In the genomic region with DNA sequence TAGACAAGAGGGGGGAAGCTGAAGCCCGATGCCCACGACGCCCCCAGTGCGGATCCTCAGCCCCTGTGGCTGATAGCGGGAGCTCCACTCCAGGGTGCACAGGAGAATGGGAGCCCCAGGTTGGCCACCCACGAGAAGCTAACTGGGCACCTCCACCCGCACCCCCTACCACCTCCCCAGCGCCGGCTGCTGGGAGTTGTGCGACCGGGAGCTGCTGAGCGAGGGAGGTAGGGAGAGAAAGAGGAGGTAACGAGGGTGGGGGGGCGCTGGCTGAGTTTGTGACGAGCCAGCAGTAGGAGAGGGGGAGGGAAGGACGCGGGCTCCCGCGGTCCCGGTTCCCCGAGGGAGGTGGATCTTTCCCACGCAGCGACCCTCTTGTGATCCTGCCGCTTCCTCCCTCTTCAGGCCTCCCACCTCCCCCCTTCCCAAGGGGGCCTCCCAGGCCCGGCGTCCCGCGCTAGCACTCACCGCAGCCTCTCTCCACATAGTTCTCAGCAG, we compare ENCODE assay signal across 8 cellular contexts. TPM values are rescaled to one million over a fixed set of nuclear protein-coding genes. Genes with fewer than 3 reads are reported as not detected.
A peak's percentile ranks its signal among the peaks of the same experiment; 100 is the strongest.
DNase-seq lines count a peak whose midpoint lies in the region; ATAC-seq and TF ChIP-seq lines count a peak whose summit lies in the region.

Gene GRIN2A, minus strand, starts transcription at position 243 of the 498 bp plus-strand sequence. CDS start 2,017 bp downstream, outside the sequence.

- H2AFZ ChIP-seq in neuron (ENCODE audit: low read depth, low read length): peak within 1 kb of the TSS; percentile 2

- no peak for TF ChIP-seq CTCF in AG09309 (IDR thresholded peaks at IDR 0.05; ENCODE audit: control insufficient read depth, insufficient read depth, low read depth, low read length, missing control alignments)
- TF ChIP-seq CTCF in esophagus squamous epithelium (IDR thresholded peaks at IDR 0.05): no peak
- no peak for TF ChIP-seq CTCF in left lung (IDR thresholded peaks at IDR 0.05)

- H3K27me3 ChIP-seq in esophagus squamous epithelium (peaks cover 7 to 71% (median 13%) of the 10 kb centered on the region in 4 donors), neuron (ENCODE audit: insufficient read depth, low read length) (peaks cover 44% of the 10 kb centered on the region), left lung (peaks cover 23 to 81% of the 10 kb centered on the region in 2 donors)

- no peak within 1 kb of the TSS for H3K4me3 Mint-ChIP-seq in immature natural killer cell

- no peaks in the 10 kb centered on the region for H3K36me3 ChIP-seq in esophagus squamous epithelium
- H3K36me3 ChIP-seq in neuron (ENCODE audit: insufficient read depth, low read length): no peaks in the 10 kb centered on the region
- no peaks in the 10 kb centered on the region for H3K36me3 ChIP-seq in left lung

- intact Hi-C loops in esophagus squamous epithelium (cut with DNase I): loop anchor here (10.0 kb wide), 1 partner anchor 527 kb away; no protein-coding TSS in a partner anchor
- intact Hi-C loops in left lung (cut with DNase I): loop anchor here in 1 of 2 donors (10.0 kb wide), 1 partner anchor 1017 kb away; no protein-coding TSS in a partner anchor

- no peak for DNase-seq in AG09309 (ENCODE audit: low read depth)
- DNase-seq in HuH-7 (ENCODE audit: low spot score): peak; percentile 37
- no peak for DNase-seq in esophagus squamous epithelium (lab: John Stamatoyannopoulos, UW)
- DNase-seq in left lung: no peak
- no peak for DNase-seq in immature natural killer cell
- no peak for DNase-seq in AG08395 (ENCODE audit: low spot score)
- DNase-seq in SK-N-DZ (ENCODE audit: low spot score): no peak

- H3K4me1 ChIP-seq in esophagus squamous epithelium (peaks cover 26 to 37% (median 28%) of the 10 kb centered on the region in 3 donors), neuron (ENCODE audit: insufficient read depth, low read length) (no peaks in the 10 kb centered on the region), left lung (peaks cover 4 to 25% of the 10 kb centered on the region in 2 donors)

- no peak for TF ChIP-seq POLR2A in esophagus squamous epithelium (IDR thresholded peaks at IDR 0.05)

- H3K27ac ChIP-seq in esophagus squamous epithelium (peak within 1 kb of the TSS in 2 of 4 donors; percentile 9), left lung (no peak within 1 kb of the TSS)

- H3K36me3 Mint-ChIP-seq in immature natural killer cell: no peaks in the 10 kb centered on the region

- H3K9me3 ChIP-seq in esophagus squamous epithelium (no peaks in the 10 kb centered on the region), neuron (ENCODE audit: low read length) (no peaks in the 10 kb centered on the region), left lung (no peaks in the 10 kb centered on the region)

- peaks cover 10 to 27% (median 17%) of the 10 kb centered on the region in 3 donors for H3K27me3 Mint-ChIP-seq in immature natural killer cell (ENCODE audit: low read depth in 3 of 3)

- H3K4me3 ChIP-seq in AG09309 (ENCODE audit: control insufficient read depth, low read depth, low read length) (peak within 1 kb of the TSS; percentile 25), esophagus squamous epithelium (peak within 1 kb of the TSS; percentile 15 to 62 (median 40)), neuron (ENCODE audit: low read length) (no peak within 1 kb of the TSS), left lung (no peak within 1 kb of the TSS)

- no peak within 1 kb of the TSS for H3K27ac Mint-ChIP-seq in immature natural killer cell

- no peak for ATAC-seq in left lung

- H3K9me3 Mint-ChIP-seq in immature natural killer cell: peaks cover 0 to 1% (median 0%) of the 10 kb centered on the region in 6 donors

- 0 to 4% methylated on average over 14 of the region's 29 CpGs for whole genome bisulfite sequencing in esophagus squamous epithelium, 2 donors

- H3K4me1 Mint-ChIP-seq in immature natural killer cell: peaks cover 0 to 2% of the 10 kb centered on the region in 2 donors

RNA-seq across cellular contexts. Expression of gene GRIN2A, which starts in this region (rescaled TPM):
- total RNA-seq in esophagus squamous epithelium (under 1 TPM; 0.19 to 0.56 (median 0.35) TPM), left lung (under 1 TPM; 0.03 to 0.24 TPM)
- polyA plus RNA-seq in immature natural killer cell: not detected
- 0.01 TPM in 1 of 2 replicates, not detected in the other for polyA plus RNA-seq in SK-N-DZ (2014; cell fraction: cytosol; rRNA removed)
- not detected in 2 replicates for polyA plus RNA-seq in SK-N-DZ (2014; cell fraction: nucleus; rRNA removed)

Comparison
In these comparisons a context has a peak if more than half of its experiments do, and no peak if none do; other contexts are left out.
1. H3K4me3 ChIP-seq: peak in AG09309 (single experiment) and esophagus squamous epithelium (4 of 4); none in neuron (single experiment) and left lung (0 of 2).